Comparison of ENCODE assay signal across 32 cellular contexts in the genomic region with DNA sequence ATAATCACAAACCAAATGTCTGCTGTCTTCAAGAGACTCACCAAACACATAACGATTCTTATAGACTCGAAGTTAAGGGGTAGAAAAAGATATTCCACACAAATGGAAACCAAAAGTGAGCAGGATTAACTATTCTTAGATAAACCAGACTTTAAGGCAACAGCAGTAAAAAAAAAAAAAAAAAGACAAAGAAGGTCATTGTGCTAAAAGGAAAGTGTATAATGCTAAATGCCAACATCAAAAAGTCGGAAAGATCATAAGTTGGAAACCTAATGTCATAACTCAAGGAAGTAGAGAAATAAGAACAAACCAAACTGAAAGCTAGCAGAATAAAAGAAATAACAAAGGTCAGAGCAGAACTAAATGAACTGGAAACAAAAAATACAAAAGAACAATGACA.
"Had no signal": no experiment of that assay in that cellular context is flagged by ENCODE, and none has a peak within 500 bp of the region (broad histone marks: within the 10 kb centered on the region; RNA-seq: fewer than 3 reads in every experiment).

No MANE protein-coding gene starts in this region.

- H3K4me3 Mint-ChIP-seq: activated CD4-positive, alpha-beta T cell treated with anti-CD3 and anti-CD28 coated beads, Interleukin-2, amount 10 ng/mL, durations not matched to agents 7 days and 5 days; activated CD8-positive, alpha-beta memory T cell treated with anti-CD3 and anti-CD28 coated beads, Interleukin-2, amount 10 ng/mL, durations not matched to agents 7 days and 5 days; activated CD8-positive, alpha-beta T cell treated with anti-CD3 and anti-CD28 coated beads, Interleukin-2, amount 10 ng/mL, durations not matched to agents 7 days and 5 days; mesothelial cell of epicardium; naive thymus-derived CD4-positive, alpha-beta T cell; stimulated activated memory B cell treated with anti-CD40 and anti-IgM and Interleukin-4, amounts not matched to agents 10 μg/mL and 1 μg/mL and 100 μg/mL, for 72 hours; stimulated activated naive CD8-positive, alpha-beta T cell treated with anti-CD3 and anti-CD28 coated beads, Interleukin-15, amount 100 ng/mL, for 72 hours had no signal

- FAIRE-seq: pancreas had no signal

- H3K36me3 Mint-ChIP-seq: activated CD8-positive, alpha-beta memory T cell treated with anti-CD3 and anti-CD28 coated beads, Interleukin-2, amount 10 ng/mL, durations not matched to agents 7 days and 5 days; activated naive CD4-positive, alpha-beta T cell treated with anti-CD3 and anti-CD28 coated beads, Interleukin-2, amount 50 U/mL, for 72 hours; naive thymus-derived CD4-positive, alpha-beta T cell; stimulated activated memory B cell treated with anti-CD40 and anti-IgM and Interleukin-4, amounts not matched to agents 10 μg/mL and 1 μg/mL and 100 μg/mL, for 72 hours had no signal

- H3K4me1 ChIP-seq: body of pancreas, pancreas, thyroid gland had no signal

- H3K4me3 ChIP-seq: body of pancreas, cardiac muscle cell, esophagus muscularis mucosa, heart right ventricle, pancreas, prostate gland, sigmoid colon, thyroid gland, upper lobe of right lung had no signal

- H3K27ac ChIP-seq: body of pancreas, cardiac muscle cell, esophagus muscularis mucosa, foreskin keratinocyte, heart right ventricle, pancreas, prostate gland, sigmoid colon, thyroid gland, upper lobe of right lung had no signal

- H3K4me1 Mint-ChIP-seq: activated CD4-positive, alpha-beta T cell treated with anti-CD3 and anti-CD28 coated beads, Interleukin-2, amount 10 ng/mL, durations not matched to agents 7 days and 5 days; activated CD8-positive, alpha-beta memory T cell treated with anti-CD3 and anti-CD28 coated beads, Interleukin-2, amount 10 ng/mL, durations not matched to agents 7 days and 5 days; mesothelial cell of epicardium; naive thymus-derived CD4-positive, alpha-beta T cell; stimulated activated memory B cell treated with anti-CD40 and anti-IgM and Interleukin-4, amounts not matched to agents 10 μg/mL and 1 μg/mL and 100 μg/mL, for 72 hours; stimulated activated naive CD8-positive, alpha-beta T cell treated with anti-CD3 and anti-CD28 coated beads, Interleukin-15, amount 100 ng/mL, for 72 hours had no signal

- H3K9me3 ChIP-seq: body of pancreas, esophagus muscularis mucosa, prostate gland, sigmoid colon, thyroid gland, upper lobe of right lung had no signal

- H3K27me3 ChIP-seq: body of pancreas, cardiac muscle cell, esophagus muscularis mucosa, foreskin keratinocyte, heart right ventricle, pancreas, sigmoid colon, thyroid gland, upper lobe of right lung had no signal

- H3K36me3 ChIP-seq: cardiac muscle cell, esophagus muscularis mucosa, heart right ventricle, pancreas, prostate gland, sigmoid colon, thyroid gland, upper lobe of right lung had no signal

- H3K27ac Mint-ChIP-seq: activated CD4-positive, alpha-beta T cell treated with anti-CD3 and anti-CD28 coated beads, Interleukin-2, amount 10 ng/mL, durations not matched to agents 7 days and 5 days; activated CD8-positive, alpha-beta memory T cell treated with anti-CD3 and anti-CD28 coated beads, Interleukin-2, amount 10 ng/mL, durations not matched to agents 7 days and 5 days; activated CD8-positive, alpha-beta T cell treated with anti-CD3 and anti-CD28 coated beads, Interleukin-2, amount 10 ng/mL, durations not matched to agents 7 days and 5 days; activated naive CD4-positive, alpha-beta T cell treated with anti-CD3 and anti-CD28 coated beads, Interleukin-2, amount 50 U/mL, for 72 hours; mesothelial cell of epicardium; naive thymus-derived CD4-positive, alpha-beta T cell; stimulated activated memory B cell treated with anti-CD40 and anti-IgM and Interleukin-4, amounts not matched to agents 10 μg/mL and 1 μg/mL and 100 μg/mL, for 72 hours; stimulated activated naive CD8-positive, alpha-beta T cell treated with anti-CD3 and anti-CD28 coated beads, Interleukin-15, amount 100 ng/mL, for 72 hours had no signal

- ATAC-seq: activated CD8-positive, alpha-beta memory T cell treated with anti-CD3 and anti-CD28 coated beads, Interleukin-2, amount 10 ng/mL, durations not matched to agents 7 days and 5 days; activated CD8-positive, alpha-beta T cell treated with anti-CD3 and anti-CD28 coated beads, Interleukin-2, amount 10 ng/mL, durations not matched to agents 7 days and 5 days; activated naive CD4-positive, alpha-beta T cell treated with anti-CD3 and anti-CD28 coated beads, Interleukin-2, amount 50 U/mL, for 72 hours; body of pancreas; foreskin keratinocyte; heart right ventricle; left ventricle myocardium superior; naive thymus-derived CD4-positive, alpha-beta T cell; pancreas; stimulated activated memory B cell treated with anti-CD40 and anti-IgM and Interleukin-4, amounts not matched to agents 10 μg/mL and 1 μg/mL and 100 μg/mL, for 72 hours; stimulated activated naive CD8-positive, alpha-beta T cell treated with anti-CD3 and anti-CD28 coated beads, Interleukin-15, amount 100 ng/mL, for 72 hours; upper lobe of right lung had no signal

- H3K27me3 Mint-ChIP-seq: activated CD4-positive, alpha-beta T cell treated with anti-CD3 and anti-CD28 coated beads, Interleukin-2, amount 10 ng/mL, durations not matched to agents 7 days and 5 days; activated CD8-positive, alpha-beta memory T cell treated with anti-CD3 and anti-CD28 coated beads, Interleukin-2, amount 10 ng/mL, durations not matched to agents 7 days and 5 days; naive thymus-derived CD4-positive, alpha-beta T cell; stimulated activated memory B cell treated with anti-CD40 and anti-IgM and Interleukin-4, amounts not matched to agents 10 μg/mL and 1 μg/mL and 100 μg/mL, for 72 hours; stimulated activated naive CD8-positive, alpha-beta T cell treated with anti-CD3 and anti-CD28 coated beads, Interleukin-15, amount 100 ng/mL, for 72 hours had no signal

- DNase-seq: activated CD4-positive, alpha-beta T cell treated with anti-CD3 and anti-CD28 coated beads for 1 hour; activated CD4-positive, alpha-beta T cell treated with anti-CD3 and anti-CD28 coated beads, Interleukin-2, amount 10 ng/mL, durations not matched to agents 7 days and 5 days; activated CD8-positive, alpha-beta memory T cell treated with anti-CD3 and anti-CD28 coated beads, Interleukin-2, amount 10 ng/mL, durations not matched to agents 7 days and 5 days; activated CD8-positive, alpha-beta T cell treated with anti-CD3 and anti-CD28 coated beads, Interleukin-2, amount 10 ng/mL, durations not matched to agents 7 days and 5 days; activated naive CD4-positive, alpha-beta T cell; activated T-cell treated with anti-CD3 and anti-CD28 coated beads, Interleukin-2, amount 50 U/mL, for 48 hours; anterior cingulate cortex; body of pancreas; cerebellar nuclear complex; cortex of kidney; foreskin keratinocyte; heart right ventricle; left ventricle myocardium superior; naive thymus-derived CD4-positive, alpha-beta T cell; nucleus accumbens; pancreas; sigmoid colon; small intestine; stimulated activated CD4-positive, alpha-beta T cell treated with anti-CD3 and anti-CD28 coated beads, Interleukin-1b, Interleukin-23, amount 100 ng/mL, for 48 hours; stimulated activated CD4-positive, alpha-beta T cell treated with anti-CD3 and anti-CD28 coated beads, Interleukin-4, amount 100 ng/mL, for 4 hours; stimulated activated CD8-positive, alpha-beta memory T cell treated with anti-CD3 and anti-CD28 coated beads, Interleukin-4, amount 100 ng/mL, for 48 hours; stimulated activated naive CD8-positive, alpha-beta T cell treated with anti-CD3 and anti-CD28 coated beads, Interleukin-15, amount 100 ng/mL, for 72 hours; substantia nigra; T-helper 2 cell; thyroid gland; upper lobe of right lung had no signal
